ENCODE assay signal across 22 cellular contexts in the genomic region with DNA sequence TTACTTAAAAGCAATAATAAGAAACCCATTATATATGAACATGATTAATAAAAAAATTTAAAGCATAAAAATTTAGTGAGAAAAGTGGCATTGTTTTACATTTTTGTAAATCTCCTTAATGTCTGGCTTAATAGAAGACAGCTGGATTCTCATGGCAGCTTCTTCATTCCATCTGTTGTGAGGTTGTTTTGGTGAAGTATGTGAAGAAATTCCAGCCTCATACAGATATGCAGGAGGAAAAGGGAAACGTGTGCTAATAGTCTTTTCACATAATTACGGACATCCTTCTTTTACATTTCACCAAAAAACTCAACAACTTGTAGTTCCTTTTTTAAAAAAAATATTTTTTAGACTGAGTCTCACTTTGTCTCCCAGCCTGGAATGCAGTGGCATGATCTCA. TPM values are rescaled to one million over a fixed set of nuclear protein-coding genes. Genes with fewer than 3 reads are reported as not detected.
A peak's percentile ranks its signal among the peaks of the same experiment; 100 is the strongest.
DNase-seq lines count a peak whose midpoint lies in the region; ATAC-seq, FAIRE-seq and TF ChIP-seq lines count a peak whose summit lies in the region.
"Had no signal": no experiment of that assay in that cellular context is flagged by ENCODE, and none has a peak within 500 bp of the region (broad histone marks: within the 10 kb centered on the region; RNA-seq: fewer than 3 reads in every experiment).

No MANE protein-coding gene starts in this region.

- no peaks in the 10 kb centered on the region for H3K36me3 ChIP-seq in lower lobe of right lung
- no peaks in the 10 kb centered on the region for H3K36me3 ChIP-seq in adrenal gland (replicated peaks in 1 of 2)
- H3K36me3 ChIP-seq: SJCRH30 had no signal

- H3K4me3 Mint-ChIP-seq in activated CD4-positive, alpha-beta T cell treated with anti-CD3 and anti-CD28 coated beads, Interleukin-2, amount 10 ng/mL, durations not matched to agents 24 days and 14 days, result no peak overlapping the region
- H3K4me3 Mint-ChIP-seq: CD4-positive, alpha-beta T cell had no signal

- DNase-seq in AG04449 (ENCODE audit: low read depth, low spot score) (peak; percentile 29), GM03348 (ENCODE audit: low spot score) (peak; percentile 55), lower lobe of right lung (no peak), occipital lobe (lab: John Stamatoyannopoulos, UW) (no peak), adrenal gland (no peak), Right ventricle myocardium superior (no peak)
- DNase-seq in activated CD4-positive, alpha-beta T cell treated with anti-CD3 and anti-CD28 coated beads, Interleukin-2, amount 10 ng/mL, durations not matched to agents 24 days and 14 days, result no peak
- DNase-seq: 8988T; AML-193; CD4-positive, alpha-beta T cell; DMS53; NCI-H1417; NCI-H1930; NCI-H2171; NCI-H446 treated with DMSO at 0.1 percent for 48 hours; NCI-H748 treated with DMSO at 0.1 percent for 48 hours; SJCRH30 had no signal

- H3K27me3 ChIP-seq in lower lobe of right lung (ENCODE audit: low read depth) (no peaks in the 10 kb centered on the region), adrenal gland (no peaks in the 10 kb centered on the region)
- H3K27me3 ChIP-seq: SJCRH30 had no signal

- peaks cover 22% of the 10 kb centered on the region for H3K4me1 ChIP-seq in lower lobe of right lung
- H3K4me1 ChIP-seq in adrenal gland (replicated peaks in 1 of 2), result peaks cover 31 to 45% of the 10 kb centered on the region in 2 donors

- no peaks in the 10 kb centered on the region for H3K27me3 Mint-ChIP-seq in activated CD4-positive, alpha-beta T cell treated with anti-CD3 and anti-CD28 coated beads, Interleukin-2, amount 10 ng/mL, durations not matched to agents 24 days and 14 days
- H3K27me3 Mint-ChIP-seq: CD4-positive, alpha-beta T cell had no signal

- TF ChIP-seq POLR2A in adrenal gland (IDR thresholded peaks at IDR 0.05), result no peak

- no peaks in the 10 kb centered on the region for H3K9me3 ChIP-seq in lower lobe of right lung
- no peaks in the 10 kb centered on the region for H3K9me3 ChIP-seq in adrenal gland (replicated peaks in 1 of 3)
- H3K9me3 ChIP-seq: SJCRH30 had no signal

- H3K4me3 ChIP-seq in AG04449 (ENCODE audit: low read depth, low read length), result no peak overlapping the region
- no peak overlapping the region for H3K4me3 ChIP-seq in lower lobe of right lung
- no peak overlapping the region for H3K4me3 ChIP-seq in adrenal gland
- H3K4me3 ChIP-seq: SJCRH30 had no signal

- CTCF ChIA-PET in AG04449 (lab: Yijun Ruan, JAX), result interaction anchor here (1.0 to 1.6 kb wide), 4 partner anchors 9 to 360 kb away, joined by 4 to 7 read pairs (median 4); no protein-coding TSS in a partner anchor

- H3K27ac ChIP-seq in lower lobe of right lung (peak overlapping the region; percentile 32), adrenal gland (no peak overlapping the region)
- H3K27ac ChIP-seq: HL-60, RWPE1, SJCRH30 had no signal

- H3K9me3 Mint-ChIP-seq in activated CD4-positive, alpha-beta T cell treated with anti-CD3 and anti-CD28 coated beads, Interleukin-2, amount 10 ng/mL, durations not matched to agents 24 days and 14 days, result no peaks in the 10 kb centered on the region
- H3K9me3 Mint-ChIP-seq: CD4-positive, alpha-beta T cell had no signal

- TF ChIP-seq CTCF in AG04449 (IDR thresholded peaks at IDR 0.05; ENCODE audit: insufficient read depth, low read length, missing control alignments) (no peak), lower lobe of right lung (IDR thresholded peaks at IDR 0.05) (no peak), adrenal gland (IDR thresholded peaks at IDR 0.05) (no peak)

- ATAC-seq in lower lobe of right lung (no peak), Right ventricle myocardium superior (ENCODE audit: poor library complexity) (no peak)

- POLR2A ChIA-PET in AG04449 (lab: Yijun Ruan, JAX), result no interaction called here

- H3K36me3 Mint-ChIP-seq in activated CD4-positive, alpha-beta T cell treated with anti-CD3 and anti-CD28 coated beads, Interleukin-2, amount 10 ng/mL, durations not matched to agents 24 days and 14 days (ENCODE audit: low read depth), result peaks cover 16% of the 10 kb centered on the region

- no peaks in the 10 kb centered on the region for H3K4me1 Mint-ChIP-seq in activated CD4-positive, alpha-beta T cell treated with anti-CD3 and anti-CD28 coated beads, Interleukin-2, amount 10 ng/mL, durations not matched to agents 24 days and 14 days

- intact Hi-C loops in lower lobe of right lung (cut with DNase I) (no loop called here), adrenal gland (cut with DNase I) (no loop called here), Right ventricle myocardium superior (cut with DNase I) (no loop called here)
- intact Hi-C loops in activated CD4-positive, alpha-beta T cell treated with anti-CD3 and anti-CD28 coated beads, Interleukin-2, amount 10 ng/mL, durations not matched to agents 24 days and 14 days (cut with micrococcal nuclease), result no loop called here

- FAIRE-seq in colon (lab: Jason Lieb, UNC), result peak; percentile 45
- FAIRE-seq: H1, HTR-8/SVneo had no signal

- no peak overlapping the region for H3K27ac Mint-ChIP-seq in activated CD4-positive, alpha-beta T cell treated with anti-CD3 and anti-CD28 coated beads, Interleukin-2, amount 10 ng/mL, durations not matched to agents 24 days and 14 days
- H3K27ac Mint-ChIP-seq: CD4-positive, alpha-beta T cell had no signal

- 67 to 81% (median 76%) methylated on average over 2 of the region's 2 CpGs for WGBS in adrenal gland, 4 donors

RNA-seq across cellular contexts. Expression of gene HACD4, which starts 47.0 kb away (rescaled TPM):
- 13.5 TPM for total RNA-seq in lower lobe of right lung
- total RNA-seq in occipital lobe, result 0.94 TPM
- total RNA-seq in adrenal gland, result 10 to 100 TPM in 2 of 8 donors, 1 to 10 TPM in 6; 1.8 to 13.7 (median 6.3) TPM
- polyA plus RNA-seq in adrenal gland, result 1 to 10 TPM; 1.7 to 2.6 (median 2.1) TPM
- total RNA-seq in activated CD4-positive, alpha-beta T cell treated with anti-CD3 and anti-CD28 coated beads, Interleukin-2, amount 10 ng/mL, durations not matched to agents 24 days and 14 days, result 2.8 and 3.0 TPM in 2 replicates
- 1.0 TPM for total RNA-seq in Right ventricle myocardium superior
- total RNA-seq: SJCRH30 had no signal

Comparison
In these comparisons a context has a peak if more than half of its experiments do, and no peak if none do; other contexts are left out.
1. DNase-seq: peak in AG04449 (single experiment) and GM03348 (single experiment); none in lower lobe of right lung (single experiment), occipital lobe (single experiment), adrenal gland (0 of 7), activated CD4-positive, alpha-beta T cell treated with anti-CD3 and anti-CD28 coated beads, Interleukin-2, amount 10 ng/mL, durations not matched to agents 24 days and 14 days (single experiment) and Right ventricle myocardium superior (single experiment).